7 cellular contexts compared by ENCODE assay signal in genomic region chrX:26008042-26008441, GRCh38.
"Had no signal": no experiment of that assay in that cellular context is flagged by ENCODE, and none has a peak within 500 bp of the region (broad histone marks: within the 10 kb centered on the region; RNA-seq: fewer than 3 reads in every experiment).

No MANE protein-coding gene starts in this region.

- H3K4me2 ChIP-seq: KMS-11 had no signal

- H3K27ac ChIP-seq: HL-60, KMS-11 had no signal

- ATAC-seq: K562 had no signal

- DNase-seq: Karpas-422, KBM-7, KG1 had no signal

- FAIRE-seq: HTR-8/SVneo, K562 had no signal

- H3K9ac ChIP-seq: KMS-11 had no signal

- H3K4me3 ChIP-seq: K562 had no signal
